Comparison of ENCODE assay signal across 8 cellular contexts in genomic region chr15:52262364-52262763, GRCh38. TPM values are rescaled to one million over a fixed set of nuclear protein-coding genes. Genes with fewer than 3 reads are reported as not detected.
A peak's percentile ranks its signal among the peaks of the same experiment; 100 is the strongest.
DNase-seq lines count a peak whose midpoint lies in the region; ATAC-seq and TF ChIP-seq lines count a peak whose summit lies in the region.

No MANE protein-coding gene starts in this region.

- no peak for TF ChIP-seq CTCF in CD8-positive, alpha-beta T cell (IDR thresholded peaks at IDR 0.05)
- TF ChIP-seq CTCF in OCI-LY7 (conservative IDR thresholded peaks at IDR 0.05; ENCODE audit: low read length), result no peak
- TF ChIP-seq CTCF in neural cell (IDR thresholded peaks at IDR 0.05; ENCODE audit: poor library complexity, severe bottlenecking), result no peak

- H3K4me2 ChIP-seq in OCI-LY7 (ENCODE audit: low read length) (peak overlapping the region; percentile 50; the same call in 1 of the 2 replicates), neural cell (ENCODE audit: low read length) (no peak overlapping the region)

- H3K9ac ChIP-seq in neural cell (ENCODE audit: low read length), result peak overlapping the region; percentile 57

- POLR2A ChIA-PET in CD8-positive, alpha-beta T cell (lab: Charles Lee), result interaction anchor here (0.6 kb wide), 2 partner anchors 178 to 179 kb away, joined by 3 read pairs; no protein-coding TSS in a partner anchor
- POLR2A ChIA-PET in OCI-LY7 (lab: Charles Lee), result interaction anchor here (0.5 to 1.5 kb wide), 10 partner anchors 9 to 226 kb away, joined by 3 to 5 read pairs (median 3); no protein-coding TSS in a partner anchor

- no TSS peak for BruUV-seq in OCI-LY7 (replicated peaks; lab: Mats Ljungman, UMichigan)

- H3K79me2 ChIP-seq in OCI-LY7 (ENCODE audit: insufficient read depth, low read depth, low read length), result no peaks in the 10 kb centered on the region
- H3K79me2 ChIP-seq in neural cell (replicated peaks; ENCODE audit: insufficient read depth, low read length), result no peaks in the 10 kb centered on the region

- no peaks in the 10 kb centered on the region for H3K9me2 ChIP-seq in OCI-LY7 (ENCODE audit: insufficient read depth, low read length)
- H3K9me2 ChIP-seq in neural cell (ENCODE audit: insufficient read depth, low read length), result no peaks in the 10 kb centered on the region

- no peak for ATAC-seq in CD8-positive, alpha-beta T cell
- ATAC-seq in HG02970 (IDR thresholded peaks at IDR 0.05; ENCODE audit: low FRiP score, unreplicated experiment), result no peak

- no peaks in the 10 kb centered on the region for H3K9me3 ChIP-seq in CD8-positive, alpha-beta T cell (ENCODE audit: low read length)
- H3K9me3 ChIP-seq in OCI-LY7 (ENCODE audit: low read length) (no peaks in the 10 kb centered on the region), ectodermal cell (ENCODE audit: control insufficient read depth, low read length) (no peaks in the 10 kb centered on the region), neural cell (ENCODE audit: low read length) (no peaks in the 10 kb centered on the region)

- TF ChIP-seq RAD21 in neural cell (conservative IDR thresholded peaks at IDR 0.05), result no peak

- H3K4me3 ChIP-seq in CD8-positive, alpha-beta T cell (ENCODE audit: low read depth, low read length), result peak overlapping the region; percentile 9
- H3K4me3 ChIP-seq in OCI-LY7 (ENCODE audit: low read depth, low read length, poor library complexity, severe bottlenecking) (no peak overlapping the region), ectodermal cell (ENCODE audit: insufficient read depth, low read depth, low read length) (no peak overlapping the region), neural cell (ENCODE audit: low read length) (peak overlapping the region; percentile 23)

- H3K27me3 ChIP-seq in CD8-positive, alpha-beta T cell (ENCODE audit: insufficient read depth, low read length), result no peaks in the 10 kb centered on the region
- H3K27me3 ChIP-seq in ectodermal cell (ENCODE audit: control insufficient read depth, insufficient read depth, low read length, poor library complexity, severe bottlenecking) (no peaks in the 10 kb centered on the region), neural cell (ENCODE audit: insufficient read depth, low read depth, low read length) (no peaks in the 10 kb centered on the region)

- H3K36me3 Mint-ChIP-seq in CD8-positive, alpha-beta T cell, result no peaks in the 10 kb centered on the region

- H3K27ac ChIP-seq in CD8-positive, alpha-beta T cell (ENCODE audit: low read depth, low read length), result no peak overlapping the region
- H3K27ac ChIP-seq in OCI-LY7 (ENCODE audit: low read depth, low read length, poor library complexity, severe bottlenecking) (no peak overlapping the region), ectodermal cell (ENCODE audit: insufficient read depth, low read depth, low read length, poor library complexity, severe bottlenecking) (peak overlapping the region; percentile 75), neural cell (ENCODE audit: low read length) (peak overlapping the region; percentile 90)

- no peaks in the 10 kb centered on the region for H3K27me3 Mint-ChIP-seq in CD8-positive, alpha-beta T cell (ENCODE audit: low read depth)

- TF ChIP-seq EP300 in neural cell (conservative IDR thresholded peaks at IDR 0.05; ENCODE audit: poor library complexity, severe bottlenecking), result no peak

- H2AFZ ChIP-seq in OCI-LY7 (ENCODE audit: low read length), result peak overlapping the region; percentile 32; the same call in 1 of the 2 replicates
- no peak overlapping the region for H2AFZ ChIP-seq in neural cell (ENCODE audit: low read depth, low read length)

- peaks cover 38% of the 10 kb centered on the region for H3K4me1 Mint-ChIP-seq in CD8-positive, alpha-beta T cell (ENCODE audit: low read depth)

- H3K36me3 ChIP-seq in CD8-positive, alpha-beta T cell (ENCODE audit: insufficient read depth, low read length), result no peaks in the 10 kb centered on the region
- H3K36me3 ChIP-seq in OCI-LY7 (ENCODE audit: insufficient read depth, low read length) (no peaks in the 10 kb centered on the region), ectodermal cell (ENCODE audit: control insufficient read depth, insufficient read depth, low read length) (peaks cover 4% of the 10 kb centered on the region), neural cell (ENCODE audit: insufficient read depth, low read length) (no peaks in the 10 kb centered on the region)

- H3K9me3 Mint-ChIP-seq in CD8-positive, alpha-beta T cell, result no peaks in the 10 kb centered on the region

- 64 to 71% methylated on average over 4 to 5 of the region's 5 CpGs for WGBS in ectodermal cell, 2 experiments

- no peaks in the 10 kb centered on the region for H3F3A ChIP-seq in neural cell (ENCODE audit: insufficient read depth, low read length, poor library complexity, severe bottlenecking)

- CTCF ChIA-PET in CD8-positive, alpha-beta T cell (lab: Charles Lee), result interaction anchor here (0.6 to 8.1 kb wide), 4 partner anchors 14 to 469 kb away, joined by 3 to 137 read pairs (median 3); no protein-coding TSS in a partner anchor
- CTCF ChIA-PET in OCI-LY7 (lab: Charles Lee; ENCODE audit: unreplicated experiment), result interaction anchor here (1.1 kb wide), 1 partner anchor 472 kb away, joined by 4 read pairs; no protein-coding TSS in a partner anchor

- peak overlapping the region; percentile 75 for H3K27ac Mint-ChIP-seq in CD8-positive, alpha-beta T cell

- no peaks in the 10 kb centered on the region for H4K20me1 ChIP-seq in OCI-LY7 (ENCODE audit: insufficient read depth, low read length)
- no peaks in the 10 kb centered on the region for H4K20me1 ChIP-seq in neural cell (ENCODE audit: insufficient read depth)

- H3K4me1 ChIP-seq in CD8-positive, alpha-beta T cell (ENCODE audit: insufficient read depth, low read length), result peaks cover 34% of the 10 kb centered on the region
- H3K4me1 ChIP-seq in OCI-LY7 (ENCODE audit: insufficient read depth, low read length, poor library complexity, severe bottlenecking), result peaks cover 14% of the 10 kb centered on the region
- peaks cover 64% of the 10 kb centered on the region for H3K4me1 ChIP-seq in ectodermal cell (ENCODE audit: control insufficient read depth, insufficient read depth, low read length)

- peak overlapping the region; percentile 54 for H3K4me3 Mint-ChIP-seq in CD8-positive, alpha-beta T cell

- no peak for DNase-seq in CD8-positive, alpha-beta T cell
- DNase-seq in OCI-LY7 (ENCODE audit: low spot score) (no peak), D341Med (ENCODE audit: low spot score) (no peak), GM19238 (ENCODE audit: insufficient read length, low spot score) (no peak)
- no peak for DNase-seq in activated CD8-positive, alpha-beta memory T cell treated with anti-CD3 and anti-CD28 coated beads, Interleukin-2, amount 50 U/mL, for 48 hours

- intact Hi-C loops in CD8-positive, alpha-beta T cell (cut with DNase I, micrococcal nuclease), result no loop called here
- intact Hi-C loops in OCI-LY7 (cut with micrococcal nuclease; ENCODE audit: unreplicated experiment), result no loop called here

TF ChIP-seq in neural cell, 6 proteins besides CTCF, POLR2A, EP300 and RAD21:
- TF ChIP-seq MXI1 (conservative IDR thresholded peaks at IDR 0.05; ENCODE audit: poor library complexity, severe bottlenecking) (no peak), POLR2AphosphoS5 (IDR thresholded peaks at IDR 0.05) (no peak), TAF1 (IDR thresholded peaks at IDR 0.05; ENCODE audit: low read depth) (no peak), EZH2 (IDR thresholded peaks at IDR 0.05; ENCODE audit: borderline replicate concordance, insufficient read depth, low read length, poor library complexity, severe bottlenecking) (no peak)
TF ChIP-seq in neural cell: peak in this region for 0.

RNA-seq across cellular contexts. Expression of gene MYO5C, which starts 33.2 kb away (rescaled TPM):
- under 1 TPM; 0.24 to 0.31 TPM for total RNA-seq in CD8-positive, alpha-beta T cell
- total RNA-seq in OCI-LY7 (2014; rRNA removed; shearing (Covaris generic)), result 1.6 and 2.1 TPM in 2 replicates
- 4.1 and 5.6 TPM in 2 replicates for total RNA-seq in OCI-LY7 (2022)
- polyA plus RNA-seq in ectodermal cell (2013, experiment 1 of 4), result 15.7 TPM
- polyA plus RNA-seq in ectodermal cell (2013, experiment 2 of 4), result 13.7 TPM
- polyA plus RNA-seq in ectodermal cell (2013, experiment 3 of 4), result 9.5 TPM
- polyA plus RNA-seq in ectodermal cell (2013, experiment 4 of 4), result 9.8 TPM
- polyA plus RNA-seq in neural cell, result 0.44 and 0.77 TPM in 2 replicates
- polyA minus RNA-seq in neural cell, result 2.2 and 2.7 TPM in 2 replicates

Comparison
In these comparisons a context has a peak if more than half of its experiments do, and no peak if none do; other contexts are left out.
1. H3K27ac ChIP-seq: peak in ectodermal cell (single experiment) and neural cell (single experiment); none in CD8-positive, alpha-beta T cell (single experiment) and OCI-LY7 (single experiment).
2. H3K4me3 ChIP-seq: peak in CD8-positive, alpha-beta T cell (single experiment) and neural cell (single experiment); none in OCI-LY7 (single experiment) and ectodermal cell (single experiment).